Comparison of ENCODE assay signal across 8 cellular contexts in the genomic region with DNA sequence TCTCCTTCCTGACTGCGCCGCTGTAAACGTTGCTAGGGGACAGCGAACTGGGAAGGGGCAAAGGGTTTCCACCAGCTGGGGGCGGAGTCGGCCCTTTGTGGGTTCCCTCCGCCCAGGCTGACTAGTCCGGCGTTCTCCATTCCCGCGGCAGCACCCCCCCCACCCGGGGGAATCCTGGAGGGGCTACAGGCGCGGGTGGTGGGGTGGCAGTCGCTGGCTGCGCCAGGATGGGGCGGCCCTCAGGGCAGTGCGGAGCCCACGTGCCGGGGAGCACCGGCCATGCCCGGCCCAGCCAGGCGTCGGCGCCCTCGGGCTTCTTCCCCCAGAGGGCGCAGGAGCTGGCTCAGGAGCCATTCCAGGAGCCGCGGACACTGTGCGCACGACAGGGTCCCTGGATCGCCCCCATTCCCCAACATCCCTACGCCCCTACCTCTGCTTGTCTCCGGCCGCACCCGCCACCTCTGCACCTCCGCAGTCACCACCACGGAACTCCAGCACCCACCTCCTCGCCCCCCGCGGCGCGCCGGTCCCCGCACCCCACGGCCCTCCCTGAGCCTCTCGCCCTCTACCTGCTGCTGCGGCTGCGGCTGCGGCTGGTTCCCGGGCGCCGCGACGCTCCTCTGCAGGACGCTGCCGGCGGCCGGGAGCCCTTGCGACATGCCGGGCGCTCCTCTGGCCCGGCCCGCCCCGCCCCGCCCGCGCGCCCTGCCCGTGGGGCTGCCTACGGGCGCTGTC. TPM values are rescaled to one million over a fixed set of nuclear protein-coding genes. Genes with fewer than 3 reads are reported as not detected.
DNase-seq lines count a peak whose midpoint lies in the region; ATAC-seq, FAIRE-seq and TF ChIP-seq lines count a peak whose summit lies in the region.

No MANE protein-coding gene starts in this region.

- peak overlapping the region; percentile 50 for H3K27ac ChIP-seq in layer of hippocampus (ENCODE audit: low read depth, low read length)

- H3K4me3 ChIP-seq in bronchial epithelial cell (ENCODE audit: low read depth, low read length) = peak overlapping the region; percentile 38

- TF ChIP-seq CTCF in bronchial epithelial cell (IDR thresholded peaks at IDR 0.05; ENCODE audit: insufficient read depth, low read length, severe bottlenecking) = peak; percentile 62

- H3K27me3 ChIP-seq in bronchial epithelial cell (ENCODE audit: control insufficient read depth, insufficient read depth, low read length) = peaks cover 45% of the 10 kb centered on the region
- peaks cover 2% of the 10 kb centered on the region for H3K27me3 ChIP-seq in layer of hippocampus (ENCODE audit: control insufficient read depth, insufficient read depth, low read length)

- no peak for FAIRE-seq in bronchial epithelial cell (lab: Jason Lieb, UNC)

- H3K36me3 ChIP-seq in bronchial epithelial cell (ENCODE audit: control insufficient read depth, insufficient read depth, low read length) = no peaks in the 10 kb centered on the region

- ATAC-seq in GM21786 (IDR thresholded peaks at IDR 0.05; ENCODE audit: unreplicated experiment) = peak; percentile 41

- peak; percentile 52 for DNase-seq in EH (ENCODE audit: low read depth)
- DNase-seq in LoVo (ENCODE audit: low spot score) = peak; percentile 58
- peak; percentile 33 for DNase-seq in T-helper 9 cell
- no peak for DNase-seq in bronchial epithelial cell (ENCODE audit: low read depth)
- peak; percentile 35 to 54 for DNase-seq in stimulated activated CD4-positive, alpha-beta T cell treated with anti-CD3 and anti-CD28 coated beads, Interleukin-4, amount 100 ng/mL, for 4 hours
- no peak for DNase-seq in OCI-M1 (lab: John Stamatoyannopoulos, UW)

RNA-seq across cellular contexts. Expression of a gene that starts 0.4 kb away (rescaled TPM):
- total RNA-seq in bronchial epithelial cell = 0.26 TPM in 1 of 2 replicates, not detected in the other

Comparison
In these comparisons a context has a peak if more than half of its experiments do, and no peak if none do; other contexts are left out.
1. DNase-seq: peak in EH (single experiment), LoVo (single experiment), T-helper 9 cell (single experiment) and stimulated activated CD4-positive, alpha-beta T cell treated with anti-CD3 and anti-CD28 coated beads, Interleukin-4, amount 100 ng/mL, for 4 hours (2 of 2); none in bronchial epithelial cell (single experiment) and OCI-M1 (single experiment).